4 cellular contexts compared by ENCODE assay signal in genomic region chr7:35314354-35314753, GRCh38.
"Had no signal": no experiment of that assay in that cellular context is flagged by ENCODE, and none has a peak within 500 bp of the region (broad histone marks: within the 10 kb centered on the region; RNA-seq: fewer than 3 reads in every experiment).

No MANE protein-coding gene starts in this region.

- H3K27ac ChIP-seq: HL-60 had no signal

- ATAC-seq: HepG2, K562 had no signal

- DNase-seq: IMR-90 had no signal

- H3K4me3 ChIP-seq: K562 had no signal
